10 cellular contexts compared by ENCODE assay signal in genomic region chr19:15479391-15480345, GRCh38. TPM values are rescaled to one million over a fixed set of nuclear protein-coding genes. Genes with fewer than 3 reads are reported as not detected.
A peak's percentile ranks its signal among the peaks of the same experiment; 100 is the strongest.
DNase-seq lines count a peak whose midpoint lies in the region; ATAC-seq, FAIRE-seq and TF ChIP-seq lines count a peak whose summit lies in the region.
"Had no signal": no experiment of that assay in that cellular context is flagged by ENCODE, and none has a peak within 500 bp of the region (broad histone marks: within the 10 kb centered on the region; RNA-seq: fewer than 3 reads in every experiment).

PGLYRP2 (minus strand) TSS chr19:15479501; CDS start chr19:15479371, 130 bp downstream.

- H3K4me3 ChIP-seq in CD8-positive, alpha-beta memory T cell (ENCODE audit: low read length) = no peak within 1 kb of the TSS
- H3K4me3 ChIP-seq in body of pancreas = no peak within 1 kb of the TSS
- H3K4me3 ChIP-seq: SJCRH30 had no signal

- WGBS in body of pancreas, 2 donors = 43 to 64% methylated on average over 9 to 16 of the region's 16 CpGs

- H3K36me3 Mint-ChIP-seq in CD8-positive, alpha-beta memory T cell = no peaks in the 10 kb centered on the region
- H3K36me3 Mint-ChIP-seq in naive B cell (no peaks in the 10 kb centered on the region), immature natural killer cell (no peaks in the 10 kb centered on the region)

- no peaks in the 10 kb centered on the region for H3K9me3 ChIP-seq in CD8-positive, alpha-beta memory T cell (ENCODE audit: low read length)
- no peaks in the 10 kb centered on the region for H3K9me3 ChIP-seq in body of pancreas
- H3K9me3 ChIP-seq: SJCRH30 had no signal

- peak in 1 of 5 donors; percentile 15 for DNase-seq in CD8-positive, alpha-beta memory T cell
- no peak for DNase-seq in HTR-8/SVneo (ENCODE audit: insufficient read length, low spot score)
- peak in 3 of 4 donors; percentile 44 to 57 (median 46) for DNase-seq in body of pancreas
- no peak for DNase-seq in naive B cell
- no peak for DNase-seq in NCI-H2081 (lab: John Stamatoyannopoulos, UW)
- DNase-seq in activated T-cell treated with anti-CD3 and anti-CD28 coated beads, Interleukin-2, amount 50 U/mL, for 48 hours = no peak
- no peak for DNase-seq in immature natural killer cell
- DNase-seq: SJCRH30; stimulated activated CD4-positive, alpha-beta T cell treated with anti-CD3 and anti-CD28 coated beads, Interleukin-2, amount 100 ng/mL, for 24 hours had no signal

- peak in 4 of 7 experiments; percentile 24 to 42 (median 30) for TF ChIP-seq CTCF in body of pancreas (IDR thresholded peaks at IDR 0.05)

- peak; percentile 9 for FAIRE-seq in HTR-8/SVneo (lab: Jason Lieb, UNC)

- no peaks in the 10 kb centered on the region for H3K27me3 Mint-ChIP-seq in CD8-positive, alpha-beta memory T cell
- H3K27me3 Mint-ChIP-seq in naive B cell = no peaks in the 10 kb centered on the region
- H3K27me3 Mint-ChIP-seq in immature natural killer cell (ENCODE audit: low read depth in 3 of 3) = peaks cover 0 to 2% (median 1%) of the 10 kb centered on the region in 3 donors

- H3K27ac Mint-ChIP-seq in CD8-positive, alpha-beta memory T cell = peak within 1 kb of the TSS in 5 of 8 donors; percentile 50 to 75 (median 57)
- H3K27ac Mint-ChIP-seq in naive B cell (peak within 1 kb of the TSS in 4 of 6 donors; percentile 2 to 36 (median 15)), immature natural killer cell (peak within 1 kb of the TSS in 3 of 6 donors; percentile 20 to 80 (median 45))

- H3K27me3 ChIP-seq in CD8-positive, alpha-beta memory T cell (ENCODE audit: insufficient read depth, low read length, poor library complexity, severe bottlenecking) = no peaks in the 10 kb centered on the region
- no peaks in the 10 kb centered on the region for H3K27me3 ChIP-seq in body of pancreas

- ATAC-seq in body of pancreas (peak; percentile 42), naive B cell (ENCODE audit: low read depth in 2 of 2) (no peak), GM18517 (IDR thresholded peaks at IDR 0.05; ENCODE audit: unreplicated experiment) (no peak)

- H3K4me1 ChIP-seq in CD8-positive, alpha-beta memory T cell (ENCODE audit: insufficient read depth, low read length) = peaks cover 23% of the 10 kb centered on the region
- H3K4me1 ChIP-seq in body of pancreas = peaks cover 6% of the 10 kb centered on the region
- H3K4me1 ChIP-seq: SJCRH30 had no signal

- H3K27ac ChIP-seq in CD8-positive, alpha-beta memory T cell (ENCODE audit: low read depth, low read length) = no peak within 1 kb of the TSS
- H3K27ac ChIP-seq in body of pancreas = peak within 1 kb of the TSS in 1 of 4 donors; percentile 9
- H3K27ac ChIP-seq: SJCRH30 had no signal

- H3K9me3 Mint-ChIP-seq in CD8-positive, alpha-beta memory T cell = no peaks in the 10 kb centered on the region
- peaks cover 0 to 3% (median 0%) of the 10 kb centered on the region in 7 donors for H3K9me3 Mint-ChIP-seq in naive B cell
- H3K9me3 Mint-ChIP-seq in immature natural killer cell = no peaks in the 10 kb centered on the region

- H3K36me3 ChIP-seq in CD8-positive, alpha-beta memory T cell (ENCODE audit: insufficient read depth, low read length) = no peaks in the 10 kb centered on the region
- H3K36me3 ChIP-seq in body of pancreas (replicated peaks in 1 of 2; ENCODE audit: insufficient read depth in 1 of 2, low read depth in 2 of 2) = no peaks in the 10 kb centered on the region
- H3K36me3 ChIP-seq: SJCRH30 had no signal

- POLR2A ChIA-PET in CD8-positive, alpha-beta memory T cell (lab: Charles Lee) = interaction anchor here (0.9 kb wide), 1 partner anchor 15 kb away, joined by 3 read pairs; no protein-coding TSS in a partner anchor

- intact Hi-C loops in body of pancreas (cut with DNase I) = no loop called here

- CTCF ChIA-PET in CD8-positive, alpha-beta memory T cell (lab: Charles Lee) = interaction anchor here (1.2 to 1.9 kb wide), 3 partner anchors 12 to 76 kb away, joined by 4 to 8 read pairs (median 5); partner anchors contain the start of gene AKAP8L

- H3K4me3 Mint-ChIP-seq in CD8-positive, alpha-beta memory T cell = peak within 1 kb of the TSS in 3 of 7 donors; percentile 2 to 84 (median 69)
- H3K4me3 Mint-ChIP-seq in naive B cell (no peak within 1 kb of the TSS), immature natural killer cell (no peak within 1 kb of the TSS)

- H3K4me1 Mint-ChIP-seq in CD8-positive, alpha-beta memory T cell = peaks cover 13 to 38% (median 24%) of the 10 kb centered on the region in 3 donors
- H3K4me1 Mint-ChIP-seq in naive B cell = peaks cover 0 to 3% (median 0%) of the 10 kb centered on the region in 3 donors
- peaks cover 8 to 18% of the 10 kb centered on the region in 2 donors for H3K4me1 Mint-ChIP-seq in immature natural killer cell

- no peak for TF ChIP-seq POLR2A in body of pancreas (IDR thresholded peaks at IDR 0.05)

RNA-seq across cellular contexts. Expression of gene PGLYRP2, which starts in this region (rescaled TPM):
- under 1 TPM in 1 of 2 experiments, not detected in 1; 0.13 TPM for total RNA-seq in CD8-positive, alpha-beta memory T cell
- polyA plus RNA-seq in CD8-positive, alpha-beta memory T cell = 0.49 TPM
- total RNA-seq in body of pancreas = not detected
- polyA plus RNA-seq in naive B cell (ENCODE audit: low read depth in 6 of 6) = not detected
- polyA plus RNA-seq in immature natural killer cell = under 1 TPM in 2 of 3 donors, not detected in 1; 0.10 to 0.17 TPM
- total RNA-seq: SJCRH30 had no signal

Comparison
In these comparisons a context has a peak if more than half of its experiments do, and no peak if none do; other contexts are left out.
1. Peak in DNase-seq and ATAC-seq in body of pancreas; RNA of the gene not detected or under 1 TPM.